21 cellular contexts compared by ENCODE assay signal in genomic region chr4:64174247-64174882, GRCh38.
DNase-seq lines count a peak whose midpoint lies in the region; ATAC-seq and TF ChIP-seq lines count a peak whose summit lies in the region.
"Had no signal": no experiment of that assay in that cellular context is flagged by ENCODE, and none has a peak within 500 bp of the region (broad histone marks: within the 10 kb centered on the region; RNA-seq: fewer than 3 reads in every experiment).

No MANE protein-coding gene starts in this region.

- POLR2A ChIA-PET in WTC11 (lab: Charles Lee), result no interaction called here

- no peak overlapping the region for H3K4me2 ChIP-seq in mesendoderm (ENCODE audit: low read length)

- H3K4me1 Mint-ChIP-seq in WTC11, result no peaks in the 10 kb centered on the region

- H3K36me3 Mint-ChIP-seq in WTC11, result no peaks in the 10 kb centered on the region
- H3K36me3 Mint-ChIP-seq: CD8-positive, alpha-beta T cell had no signal

- H4K5ac ChIP-seq in mesendoderm (ENCODE audit: low read length), result no peak overlapping the region

- no peaks in the 10 kb centered on the region for H3K9me3 Mint-ChIP-seq in WTC11

- H3K23ac ChIP-seq in mesendoderm (ENCODE audit: low read length), result no peak overlapping the region

- H3K4ac ChIP-seq in mesendoderm (ENCODE audit: low read depth, low read length), result no peak overlapping the region

- no peak overlapping the region for H3K4me3 Mint-ChIP-seq in WTC11
- H3K4me3 Mint-ChIP-seq: CD8-positive, alpha-beta T cell had no signal

- no peak overlapping the region for H3K9ac ChIP-seq in mesendoderm (ENCODE audit: low read length)
- H3K9ac ChIP-seq: GM23248 had no signal

- ATAC-seq in Right ventricle myocardium inferior, result no peak
- ATAC-seq in WTC11, result peak; percentile 95
- ATAC-seq in HG03097 (IDR thresholded peaks at IDR 0.05; ENCODE audit: low FRiP score, unreplicated experiment), result no peak
- ATAC-seq: CD8-positive, alpha-beta T cell had no signal

- H3K18ac ChIP-seq in mesendoderm (ENCODE audit: low read length), result no peak overlapping the region

- no peak overlapping the region for H3K27ac ChIP-seq in mesendoderm (ENCODE audit: low read depth, low read length)
- H3K27ac ChIP-seq: GM23248, RWPE1 had no signal

- no CpG with 5 or more reads among the region's 14 CpGs for WGBS in mesendoderm (ENCODE audit: extremely low coverage, insufficient coverage, low lambda C conversion rate)

- peak overlapping the region; percentile 17 for H3K56ac ChIP-seq in mesendoderm (ENCODE audit: low read length)

- H4K8ac ChIP-seq in mesendoderm (ENCODE audit: low read depth, low read length), result no peak overlapping the region

- no peaks in the 10 kb centered on the region for H3K27me3 Mint-ChIP-seq in WTC11 (ENCODE audit: low read depth)

- TF ChIP-seq CTCF in WTC11 (IDR thresholded peaks at IDR 0.05), result no peak

- no peaks in the 10 kb centered on the region for H3K27me3 ChIP-seq in mesendoderm (ENCODE audit: insufficient read depth, low read length, poor library complexity)
- H3K27me3 ChIP-seq: MG63 had no signal

- no peak overlapping the region for H3K4me3 ChIP-seq in mesendoderm (ENCODE audit: low read length)
- H3K4me3 ChIP-seq: GM23248, MG63 had no signal

- H2AK5ac ChIP-seq in mesendoderm (ENCODE audit: low read length), result no peak overlapping the region

- intact Hi-C loops in cardiac septum (cut with DNase I) (no loop called here), Right ventricle myocardium inferior (cut with DNase I) (no loop called here)

- no peak overlapping the region for H3K27ac Mint-ChIP-seq in WTC11
- H3K27ac Mint-ChIP-seq: CD8-positive, alpha-beta T cell had no signal

- no peaks in the 10 kb centered on the region for H3K79me1 ChIP-seq in mesendoderm (ENCODE audit: low read length)

- no peak overlapping the region for H2BK120ac ChIP-seq in mesendoderm (ENCODE audit: low read depth, low read length)

- H3K79me2 ChIP-seq in mesendoderm (ENCODE audit: control insufficient read depth, insufficient read depth, low read length), result no peaks in the 10 kb centered on the region

- H2BK5ac ChIP-seq in mesendoderm (ENCODE audit: low read length), result no peak overlapping the region

- no peak overlapping the region for H2BK15ac ChIP-seq in mesendoderm (replicated peaks; ENCODE audit: low read depth)

- no peaks in the 10 kb centered on the region for H3K4me1 ChIP-seq in mesendoderm (ENCODE audit: control insufficient read depth, low read depth, low read length)

- DNase-seq in cardiac septum (ENCODE audit: low spot score) (peak; percentile 73), Right ventricle myocardium inferior (ENCODE audit: missing footprints) (no peak), WTC11 (ENCODE audit: low spot score) (peak; percentile 15), mesendoderm (peak; percentile 36), superior temporal gyrus (ENCODE audit: extremely low spot score) (no peak)
- no peak for DNase-seq in stimulated activated CD4-positive, alpha-beta T cell treated with anti-CD3 and anti-CD28 coated beads, Interleukin-12 subunit alpha, Interleukin-12 subunit beta, amount 100 ng/mL, for 4 hours
- DNase-seq: AML-193; C1 segment of cervical spinal cord; CD8-positive, alpha-beta T cell; DMS153; GDM1; GM23248; Kasumi-1; MG63; NCI-H1417 treated with DMSO at 0.1 percent for 48 hours; NCI-H187; NCI-H510A; SIG-M5; T-helper 1 cell had no signal

- no peaks in the 10 kb centered on the region for H3K36me3 ChIP-seq in mesendoderm (ENCODE audit: control insufficient read depth, insufficient read depth, low read length)
- H3K36me3 ChIP-seq: MG63 had no signal

- CTCF ChIA-PET in WTC11 (lab: Charles Lee), result interaction anchor here (0.9 to 1.4 kb wide), 6 partner anchors 9 to 365 kb away, joined by 3 to 7 read pairs (median 4); no protein-coding TSS in a partner anchor

TF ChIP-seq in WTC11, 78 proteins besides CTCF, POLR2A, EP300 and RAD21:
- TF ChIP-seq MAX (CRISPR knock-in tag; IDR thresholded peaks at IDR 0.05) (no peak), MXD4 (CRISPR knock-in tag; IDR thresholded peaks at IDR 0.05; ENCODE audit: borderline replicate concordance) (no peak), ZNF532 (CRISPR knock-in tag; IDR thresholded peaks at IDR 0.05; ENCODE audit: borderline replicate concordance) (no peak), E2F1 (CRISPR knock-in tag; IDR thresholded peaks at IDR 0.05) (no peak), ATF6 (CRISPR knock-in tag; IDR thresholded peaks at IDR 0.05) (no peak), IRF2 (CRISPR knock-in tag; IDR thresholded peaks at IDR 0.05; ENCODE audit: borderline replicate concordance, low read depth) (no peak), ZBTB43 (CRISPR knock-in tag; IDR thresholded peaks at IDR 0.05) (no peak), NFE2L1 (CRISPR knock-in tag; IDR thresholded peaks at IDR 0.05) (no peak)
- TF ChIP-seq, protein P1, sequence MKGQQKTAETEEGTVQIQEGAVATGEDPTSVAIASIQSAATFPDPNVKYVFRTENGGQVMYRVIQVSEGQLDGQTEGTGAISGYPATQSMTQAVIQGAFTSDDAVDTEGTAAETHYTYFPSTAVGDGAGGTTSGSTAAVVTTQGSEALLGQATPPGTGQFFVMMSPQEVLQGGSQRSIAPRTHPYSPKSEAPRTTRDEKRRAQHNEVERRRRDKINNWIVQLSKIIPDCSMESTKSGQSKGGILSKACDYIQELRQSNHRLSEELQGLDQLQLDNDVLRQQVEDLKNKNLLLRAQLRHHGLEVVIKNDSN (CRISPR knock-in tag; IDR thresholded peaks at IDR 0.05), result no peak

Comparison
In these comparisons a context has a peak if more than half of its experiments do, and no peak if none do; other contexts are left out.
1. DNase-seq: peak in cardiac septum (single experiment), WTC11 (single experiment) and mesendoderm (single experiment); none in Right ventricle myocardium inferior (single experiment), stimulated activated CD4-positive, alpha-beta T cell treated with anti-CD3 and anti-CD28 coated beads, Interleukin-12 subunit alpha, Interleukin-12 subunit beta, amount 100 ng/mL, for 4 hours (single experiment) and superior temporal gyrus (single experiment).